15 cellular contexts compared by ENCODE assay signal in the genomic region with DNA sequence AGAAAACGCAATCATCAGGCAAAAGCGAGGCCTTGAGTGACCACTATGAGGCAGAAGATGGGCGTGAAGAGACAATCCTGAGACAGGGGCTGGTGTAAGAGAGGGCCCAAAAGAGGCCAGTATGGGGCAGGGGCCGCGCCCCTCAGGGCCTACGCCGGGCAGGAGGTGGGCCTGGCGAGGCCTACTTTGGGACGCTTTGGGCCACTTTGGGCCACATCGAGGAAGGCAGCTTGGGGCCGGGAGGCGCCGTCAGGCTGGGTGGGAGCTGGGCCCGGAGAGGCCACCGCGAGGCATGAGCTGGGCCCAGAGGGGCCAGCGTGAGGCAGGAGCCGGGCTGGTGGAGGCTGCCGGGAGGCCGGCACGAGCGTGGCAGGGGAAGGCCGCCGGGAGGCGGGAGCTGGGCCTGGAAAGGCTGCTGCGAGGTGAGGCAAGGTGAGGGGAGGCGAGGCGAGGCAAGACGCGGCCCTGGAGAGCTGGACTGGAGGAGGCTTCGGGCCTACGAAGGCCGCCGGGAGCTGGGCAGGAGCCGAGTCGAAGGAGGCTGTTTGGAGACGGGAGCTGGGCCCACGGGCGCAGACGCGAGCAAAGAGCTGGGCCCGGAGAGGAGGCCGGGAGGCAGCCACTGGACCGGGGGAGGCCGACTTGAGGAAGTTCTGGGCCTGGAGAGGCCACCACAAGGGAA.
"Had no signal": no experiment of that assay in that cellular context is flagged by ENCODE, and none has a peak within 500 bp of the region (broad histone marks: within the 10 kb centered on the region; RNA-seq: fewer than 3 reads in every experiment).

No MANE protein-coding gene starts in this region.

- H3K27ac ChIP-seq: heart left ventricle, right atrium auricular region, upper lobe of left lung had no signal

- H3K4me3 Mint-ChIP-seq: activated T-helper 17 cell treated with anti-CD3 and anti-CD28 coated beads, Interleukin-2, amount 50 U/mL, for 72 hours; effector memory CD8-positive, alpha-beta T cell; naive thymus-derived CD4-positive, alpha-beta T cell; T-cell had no signal

- H3K27me3 Mint-ChIP-seq: activated T-helper 17 cell treated with anti-CD3 and anti-CD28 coated beads, Interleukin-2, amount 50 U/mL, for 72 hours; effector memory CD8-positive, alpha-beta T cell; naive thymus-derived CD4-positive, alpha-beta T cell; T-cell had no signal

- H3K4me1 ChIP-seq: heart left ventricle, right atrium auricular region, upper lobe of left lung had no signal

- H3K4me3 ChIP-seq: heart left ventricle, lung, right atrium auricular region, upper lobe of left lung had no signal

- H3K4me1 Mint-ChIP-seq: activated T-helper 17 cell treated with anti-CD3 and anti-CD28 coated beads, Interleukin-2, amount 50 U/mL, for 72 hours; T-cell had no signal

- H3K9me3 Mint-ChIP-seq: effector memory CD8-positive, alpha-beta T cell had no signal

- H3K27ac Mint-ChIP-seq: activated T-helper 17 cell treated with anti-CD3 and anti-CD28 coated beads, Interleukin-2, amount 50 U/mL, for 72 hours; effector memory CD8-positive, alpha-beta T cell; naive thymus-derived CD4-positive, alpha-beta T cell; T-cell had no signal

- H3K27me3 ChIP-seq: heart left ventricle, right atrium auricular region, upper lobe of left lung had no signal

- DNase-seq: activated CD4-positive, alpha-beta T cell treated with anti-CD3 and anti-CD28 coated beads for 1 hour; activated CD4-positive, alpha-beta T cell treated with anti-CD3 and anti-CD28 coated beads, Interleukin-2, amount 50 U/mL, for 48 hours; activated naive CD4-positive, alpha-beta T cell treated with Interleukin-2 at 50 U/mL for 16 hours; dermis blood vessel endothelial cell; effector memory CD8-positive, alpha-beta T cell; heart left ventricle; left cardiac atrium; naive thymus-derived CD4-positive, alpha-beta T cell; stimulated activated CD4-positive, alpha-beta T cell treated with anti-CD3 and anti-CD28 coated beads, Interleukin-2, amount 100 ng/mL, for 48 hours; stimulated activated naive CD4-positive, alpha-beta T cell; T-cell had no signal
